In genomic region chr20:2659547-2659946, GRCh38 we compare ENCODE assay signal across 2 cellular contexts.
TF ChIP-seq lines count a peak whose summit lies in the region.

No MANE protein-coding gene starts in this region.

TF ChIP-seq in HEK293, 187 proteins besides CTCF, POLR2A, EP300 and RAD21:
- TF ChIP-seq, protein P1, sequence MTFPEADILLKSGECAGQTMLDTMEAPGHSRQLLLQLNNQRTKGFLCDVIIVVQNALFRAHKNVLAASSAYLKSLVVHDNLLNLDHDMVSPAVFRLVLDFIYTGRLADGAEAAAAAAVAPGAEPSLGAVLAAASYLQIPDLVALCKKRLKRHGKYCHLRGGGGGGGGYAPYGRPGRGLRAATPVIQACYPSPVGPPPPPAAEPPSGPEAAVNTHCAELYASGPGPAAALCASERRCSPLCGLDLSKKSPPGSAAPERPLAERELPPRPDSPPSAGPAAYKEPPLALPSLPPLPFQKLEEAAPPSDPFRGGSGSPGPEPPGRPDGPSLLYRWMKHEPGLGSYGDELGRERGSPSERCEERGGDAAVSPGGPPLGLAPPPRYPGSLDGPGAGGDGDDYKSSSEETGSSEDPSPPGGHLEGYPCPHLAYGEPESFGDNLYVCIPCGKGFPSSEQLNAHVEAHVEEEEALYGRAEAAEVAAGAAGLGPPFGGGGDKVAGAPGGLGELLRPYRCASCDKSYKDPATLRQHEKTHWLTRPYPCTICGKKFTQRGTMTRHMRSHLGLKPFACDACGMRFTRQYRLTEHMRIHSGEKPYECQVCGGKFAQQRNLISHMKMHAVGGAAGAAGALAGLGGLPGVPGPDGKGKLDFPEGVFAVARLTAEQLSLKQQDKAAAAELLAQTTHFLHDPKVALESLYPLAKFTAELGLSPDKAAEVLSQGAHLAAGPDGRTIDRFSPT (tag by site-specific recombination; IDR thresholded peaks at IDR 0.05) = peak; percentile 43; the same call in 1 of the 2 replicates
- TF ChIP-seq ZNF596 (tag by site-specific recombination; IDR thresholded peaks at IDR 0.05) = no peak
- TF ChIP-seq, protein P2, sequence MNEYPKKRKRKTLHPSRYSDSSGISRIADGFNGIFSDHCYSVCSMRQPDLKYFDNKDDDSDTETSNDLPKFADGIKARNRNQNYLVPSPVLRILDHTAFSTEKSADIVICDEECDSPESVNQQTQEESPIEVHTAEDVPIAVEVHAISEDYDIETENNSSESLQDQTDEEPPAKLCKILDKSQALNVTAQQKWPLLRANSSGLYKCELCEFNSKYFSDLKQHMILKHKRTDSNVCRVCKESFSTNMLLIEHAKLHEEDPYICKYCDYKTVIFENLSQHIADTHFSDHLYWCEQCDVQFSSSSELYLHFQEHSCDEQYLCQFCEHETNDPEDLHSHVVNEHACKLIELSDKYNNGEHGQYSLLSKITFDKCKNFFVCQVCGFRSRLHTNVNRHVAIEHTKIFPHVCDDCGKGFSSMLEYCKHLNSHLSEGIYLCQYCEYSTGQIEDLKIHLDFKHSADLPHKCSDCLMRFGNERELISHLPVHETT (tag by site-specific recombination; IDR thresholded peaks at IDR 0.05) = no peak

TF ChIP-seq in K562, 482 proteins besides CTCF, POLR2A, EP300 and RAD21:
- TF ChIP-seq KDM4B (IDR thresholded peaks at IDR 0.05; ENCODE audit: borderline replicate concordance in 2 of 2, low read depth in 1 of 2) (no peak), POLR2G (IDR thresholded peaks at IDR 0.05; ENCODE audit: low read depth, low read length) (peak; percentile 54), ZKSCAN1 (IDR thresholded peaks at IDR 0.05; ENCODE audit: low read depth, low read length) (no peak), ZFX (CRISPR knock-in tag; IDR thresholded peaks at IDR 0.05) (no peak), RBFOX2 (IDR thresholded peaks at IDR 0.05; ENCODE audit: low read depth, low read length) (peak; percentile 53), TSHZ1 (CRISPR knock-in tag; IDR thresholded peaks at IDR 0.05) (no peak), HCFC1 (IDR thresholded peaks at IDR 0.05; ENCODE audit: low read depth, low read length) (no peak)
TF ChIP-seq in K562: peak in this region for 2.
